Comparison of ENCODE assay signal across 8 cellular contexts in the genomic region with DNA sequence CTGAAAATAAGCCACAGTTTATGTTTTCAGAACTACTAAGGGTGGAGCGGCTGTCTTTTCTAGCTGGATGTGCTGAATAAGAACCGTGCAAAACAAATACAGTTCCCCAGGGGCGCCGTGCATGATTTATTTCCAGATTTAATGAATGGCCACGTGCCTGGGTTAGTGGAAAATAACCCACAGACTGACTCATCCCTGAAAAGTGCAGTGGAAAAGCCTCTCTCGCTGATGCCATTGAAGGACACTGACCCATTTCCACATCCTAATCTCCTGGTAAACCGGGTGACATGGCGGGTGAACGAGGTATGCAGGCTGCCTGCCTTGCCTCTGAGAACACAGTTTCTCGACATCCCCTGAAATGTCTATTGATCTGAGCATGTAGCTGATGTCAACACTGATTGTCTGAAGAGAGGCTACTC.
DNase-seq lines count a peak whose midpoint lies in the region; ATAC-seq and TF ChIP-seq lines count a peak whose summit lies in the region.

No MANE protein-coding gene starts in this region.

- DNase-seq in NCI-H2227 (lab: John Stamatoyannopoulos, UW; ENCODE audit: unreplicated experiment) (peak; percentile 24), NCI-H2227 treated with DMSO at 0.1 percent for 48 hours (lab: John Stamatoyannopoulos, UW) (no peak), astrocyte of the cerebellum (ENCODE audit: low read depth) (peak; percentile 78), kidney glomerular epithelial cell (lab: John Stamatoyannopoulos, UW) (peak; percentile 76), ureter (ENCODE audit: low spot score) (peak; percentile 79)
- DNase-seq in activated CD4-positive, CD25-positive, alpha-beta regulatory T cell treated with anti-CD3 and anti-CD28 coated beads, Interleukin-2, amount 50 U/mL, for 72 hours, result no peak

- ATAC-seq in GM21423 (IDR thresholded peaks at IDR 0.05; ENCODE audit: unreplicated experiment) (no peak), HG02571 (IDR thresholded peaks at IDR 0.05; ENCODE audit: unreplicated experiment) (no peak)

- H3K4me3 ChIP-seq in astrocyte of the cerebellum (ENCODE audit: low read depth, low read length), result peak overlapping the region; percentile 6

- TF ChIP-seq CTCF in astrocyte of the cerebellum (IDR thresholded peaks at IDR 0.05; ENCODE audit: low read depth, low read length, missing control alignments), result no peak

- in situ Hi-C loops in astrocyte of the cerebellum (cut with HindIII; ENCODE audit: low sequenced_read_pairs), result no loop called here

Comparison
In these comparisons a context has a peak if more than half of its experiments do, and no peak if none do; other contexts are left out.
1. DNase-seq: peak in NCI-H2227 (single experiment), astrocyte of the cerebellum (single experiment), kidney glomerular epithelial cell (single experiment) and ureter (single experiment); none in NCI-H2227 treated with DMSO at 0.1 percent for 48 hours (single experiment) and activated CD4-positive, CD25-positive, alpha-beta regulatory T cell treated with anti-CD3 and anti-CD28 coated beads, Interleukin-2, amount 50 U/mL, for 72 hours (single experiment).